27 cellular contexts compared by ENCODE assay signal in the genomic region with DNA sequence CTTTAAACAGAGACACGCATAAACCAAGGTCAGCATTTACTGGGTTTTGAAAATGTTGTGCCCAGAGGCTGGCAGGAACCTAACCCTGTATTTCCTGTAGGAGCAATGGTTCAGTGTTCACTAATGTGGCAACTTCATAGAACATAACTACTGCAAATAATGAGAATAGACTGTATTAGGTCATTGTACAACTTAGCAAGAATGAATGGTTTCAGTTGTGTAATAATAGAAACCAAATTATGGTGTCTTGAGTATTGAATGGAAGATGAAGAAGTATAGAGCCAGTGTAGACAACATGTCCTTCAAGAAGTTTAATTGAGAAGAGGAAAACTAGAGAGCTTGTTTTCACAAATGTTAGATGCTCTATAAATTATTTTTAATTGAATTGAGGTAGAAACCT.
"Had no signal": no experiment of that assay in that cellular context is flagged by ENCODE, and none has a peak within 500 bp of the region (broad histone marks: within the 10 kb centered on the region; RNA-seq: fewer than 3 reads in every experiment).

No MANE protein-coding gene starts in this region.

- H3K4me1 ChIP-seq: left ventricle myocardium inferior, pancreas, prostate gland, stomach, testis, thyroid gland, transverse colon, upper lobe of left lung, vagina had no signal

- H3K4me3 ChIP-seq: left ventricle myocardium inferior, lung, pancreas, prostate gland, skin epidermis, stomach, testis, thyroid gland, transverse colon, upper lobe of left lung, vagina had no signal

- DNase-seq: hippocampal formation; islet precursor cell; left ventricle myocardium inferior; mesendoderm; naive B cell; natural killer cell; pancreas; posterior cingulate gyrus; retina; right cardiac atrium; stimulated activated CD4-positive, alpha-beta T cell treated with anti-CD3 and anti-CD28 coated beads, Interleukin-12 subunit alpha, Interleukin-12 subunit beta, amount 100 ng/mL, for 4 hours; stimulated activated CD4-positive, alpha-beta T cell treated with anti-CD3 and anti-CD28 coated beads, Interleukin-15, amount 100 ng/mL, for 24 hours; stimulated activated CD4-positive, alpha-beta T cell treated with anti-CD3 and anti-CD28 coated beads, Interleukin-2, amount 100 ng/mL, for 24 hours; stimulated activated CD4-positive, alpha-beta T cell treated with anti-CD3 and anti-CD28 coated beads, Interleukin-4, amount 100 ng/mL, for 1 hour; stimulated activated naive B cell treated with anti-CD40 and anti-IgM and Interleukin-4, amounts not matched to agents 10 μg/mL and 1 μg/mL and 100 μg/mL, for 72 hours; stimulated activated naive CD8-positive, alpha-beta T cell treated with anti-CD3 and anti-CD28 coated beads, Interleukin-15, Interleukin-2, amounts not matched to agents 100 U/mL and 50 U/mL, for 24 hours; stomach; testis; thyroid gland; transverse colon; upper lobe of left lung had no signal

- H3K36me3 ChIP-seq: left ventricle myocardium inferior, pancreas, prostate gland, thyroid gland, transverse colon, upper lobe of left lung, vagina had no signal

- H3K27me3 ChIP-seq: stomach, testis, thyroid gland, transverse colon, upper lobe of left lung, vagina had no signal

- FAIRE-seq: pancreas had no signal

- H3K4me3 Mint-ChIP-seq: mesothelial cell of epicardium; naive B cell; natural killer cell; stimulated activated naive B cell treated with anti-CD40 and anti-IgM and Interleukin-4, amounts not matched to agents 10 μg/mL and 1 μg/mL and 100 μg/mL, for 72 hours had no signal

- H3K36me3 Mint-ChIP-seq: mesothelial cell of epicardium had no signal

- H3K4me1 Mint-ChIP-seq: mesothelial cell of epicardium; naive B cell; natural killer cell; stimulated activated naive B cell treated with anti-CD40 and anti-IgM and Interleukin-4, amounts not matched to agents 10 μg/mL and 1 μg/mL and 100 μg/mL, for 72 hours had no signal

- H3K27ac Mint-ChIP-seq: mesothelial cell of epicardium; naive B cell; natural killer cell; stimulated activated naive B cell treated with anti-CD40 and anti-IgM and Interleukin-4, amounts not matched to agents 10 μg/mL and 1 μg/mL and 100 μg/mL, for 72 hours had no signal

- ATAC-seq: natural killer cell; pancreas; right cardiac atrium; sciatic nerve; stimulated activated naive CD8-positive, alpha-beta T cell treated with anti-CD3 and anti-CD28 coated beads, Interleukin-15, Interleukin-2, amounts not matched to agents 100 U/mL and 50 U/mL, for 24 hours had no signal

- H3K27ac ChIP-seq: left ventricle myocardium inferior, pancreas, prostate gland, skin epidermis, stomach, testis, thyroid gland, transverse colon, upper lobe of left lung, vagina had no signal
